In genomic region chr7:128403676-128404075, GRCh38 we compare ENCODE assay signal across 13 cellular contexts. TPM values are rescaled to one million over a fixed set of nuclear protein-coding genes. Genes with fewer than 3 reads are reported as not detected.
DNase-seq lines count a peak whose midpoint lies in the region; ATAC-seq, FAIRE-seq and TF ChIP-seq lines count a peak whose summit lies in the region.
"Had no signal": no experiment of that assay in that cellular context is flagged by ENCODE, and none has a peak within 500 bp of the region (broad histone marks: within the 10 kb centered on the region; RNA-seq: fewer than 3 reads in every experiment).

No MANE protein-coding gene starts in this region.

- no peak for TF ChIP-seq CTCF in DND-41 (IDR thresholded peaks at IDR 0.05; ENCODE audit: borderline replicate concordance, extremely low read depth, low read length, poor library complexity, severe bottlenecking)
- no peak for TF ChIP-seq CTCF in NB4 (IDR thresholded peaks at IDR 0.05; ENCODE audit: low read depth, low read length)
- TF ChIP-seq CTCF in K562 (IDR thresholded peaks at IDR 0.05 in 2 of 3, conservative IDR thresholded peaks at IDR 0.05 in 1 of 3; ENCODE audit: insufficient read depth in 2 of 3, low read depth in 1 of 3, low read length in 3 of 3), result no peak
- no peak for TF ChIP-seq CTCF in neural progenitor cell (IDR thresholded peaks at IDR 0.05)
- no peak for TF ChIP-seq CTCF in pancreas (IDR thresholded peaks at IDR 0.05)

- in situ Hi-C loops in K562 (cut with MboI), result no loop called here

- H3K79me2 ChIP-seq in DND-41 (ENCODE audit: insufficient read depth, low read length) (no peaks in the 10 kb centered on the region), K562 (ENCODE audit: control insufficient read depth, insufficient read depth, low read length) (peaks cover 23% of the 10 kb centered on the region), neural progenitor cell (ENCODE audit: low read depth) (no peaks in the 10 kb centered on the region)

- H3K4me1 ChIP-seq in DND-41 (ENCODE audit: insufficient read depth, low read length) (peaks cover 21% of the 10 kb centered on the region), K562 (replicated peaks in 1 of 2; ENCODE audit: control insufficient read depth in 2 of 2, insufficient read depth in 2 of 2, low read length in 2 of 2) (peaks cover 43 to 46% of the 10 kb centered on the region in 2 experiments), neural progenitor cell (peaks cover 28% of the 10 kb centered on the region), pancreas (peaks cover 0 to 6% (median 0%) of the 10 kb centered on the region in 3 donors)

- POLR2A ChIA-PET in K562 (lab: Yijun Ruan, JAX), result interaction anchor here (0.6 to 1.7 kb wide), 8 partner anchors 12 to 478 kb away, joined by 3 to 6 read pairs (median 4); no protein-coding TSS in a partner anchor

- intact Hi-C loops in K562 (cut with micrococcal nuclease) (no loop called here), pancreas (cut with DNase I) (no loop called here)

- no peak for DNase-seq in DND-41
- no peak for DNase-seq in NB4 (ENCODE audit: low read depth)
- DNase-seq in K562 (ENCODE audit: extremely low read depth in 1 of 4, low spot score in 3 of 4), result no peak
- no peak for DNase-seq in neural progenitor cell (ENCODE audit: low spot score)
- no peak for DNase-seq in COR-L47 (lab: John Stamatoyannopoulos, UW)
- DNase-seq in pancreas, result no peak
- DNase-seq: central memory CD4-positive, alpha-beta T cell; DMS53; erythroblast had no signal

- H3K36me3 ChIP-seq in DND-41 (ENCODE audit: insufficient read depth, low read length), result peaks cover 6% of the 10 kb centered on the region
- peaks cover 53% of the 10 kb centered on the region; the same call in 2 of the 3 replicates for H3K36me3 ChIP-seq in K562 (ENCODE audit: control insufficient read depth, insufficient read depth, low read length)
- H3K36me3 ChIP-seq in neural progenitor cell, result no peaks in the 10 kb centered on the region
- peaks cover 0 to 6% (median 0%) of the 10 kb centered on the region in 3 donors for H3K36me3 ChIP-seq in pancreas

- WGBS in K562 (ENCODE audit: insufficient coverage, low coverage, missing lambda C conversion rate), result 67% methylated on average over 5 of the region's 5 CpGs
- WGBS in pancreas, 2 donors, result 82 to 83% methylated on average over 5 of the region's 5 CpGs

- H3K9ac ChIP-seq in DND-41 (ENCODE audit: low read depth, low read length) (no peak overlapping the region), K562 (ENCODE audit: insufficient read depth in 1 of 2, low read depth in 2 of 2, low read length in 2 of 2) (peak overlapping the region; percentile 11 to 99; a peak in 2 of 4 replicates), neural progenitor cell (no peak overlapping the region)

- peaks cover 39% of the 10 kb centered on the region for H3K4me1 Mint-ChIP-seq in neural progenitor cell

- CTCF ChIA-PET in K562 (lab: Yijun Ruan, JAX; ENCODE audit: low intra/inter-chr PET ratio), result no interaction called here

- H3K27ac ChIP-seq in DND-41 (ENCODE audit: low read length) (no peak overlapping the region), K562 (ENCODE audit: extremely low read depth, low read depth, low read length) (no peak overlapping the region), neural progenitor cell (no peak overlapping the region), pancreas (no peak overlapping the region)

- H3K27ac Mint-ChIP-seq in neural progenitor cell, result peak overlapping the region; percentile 13
- H3K27ac Mint-ChIP-seq: memory B cell had no signal

- H3K27me3 ChIP-seq in DND-41 (ENCODE audit: insufficient read depth, low read length, poor library complexity) (peaks cover 23% of the 10 kb centered on the region), K562 (ENCODE audit: control insufficient read depth in 2 of 2, insufficient read depth in 2 of 2, low read length in 2 of 2) (no peaks in the 10 kb centered on the region), neural progenitor cell (peaks cover 64% of the 10 kb centered on the region), pancreas (no peaks in the 10 kb centered on the region)

- peak overlapping the region; percentile 84 for H3K4me3 Mint-ChIP-seq in neural progenitor cell

- H3K27me3 Mint-ChIP-seq in neural progenitor cell (ENCODE audit: insufficient read depth, low read depth), result peaks cover 26% of the 10 kb centered on the region
- H3K27me3 Mint-ChIP-seq: memory B cell had no signal

- H3K9me1 ChIP-seq in K562 (ENCODE audit: control insufficient read depth, insufficient read depth, low read length), result no peaks in the 10 kb centered on the region

- BruUV-seq in K562 (replicated peaks; lab: Mats Ljungman, UMichigan), result no TSS peak

- FAIRE-seq in K562 (lab: Jason Lieb, UNC), result no peak
- no peak for FAIRE-seq in pancreas (lab: Jason Lieb, UNC)
- FAIRE-seq: GM12892, RCC 7860 had no signal

- TF ChIP-seq EP300 in K562 (IDR thresholded peaks at IDR 0.05; ENCODE audit: low read length), result no peak

- H3K9me3 ChIP-seq in DND-41 (ENCODE audit: insufficient read depth, low read length, severe bottlenecking), result no peaks in the 10 kb centered on the region
- H3K9me3 ChIP-seq in K562 (replicated peaks; ENCODE audit: control insufficient read depth, insufficient read depth, low read depth, low read length), result no peaks in the 10 kb centered on the region
- H3K9me3 ChIP-seq in neural progenitor cell (ENCODE audit: low read depth), result no peaks in the 10 kb centered on the region
- H3K9me3 ChIP-seq in pancreas, result no peaks in the 10 kb centered on the region

- TF ChIP-seq RAD21 in K562 (CRISPR knock-in tag; conservative IDR thresholded peaks at IDR 0.05 in 1 of 2, IDR thresholded peaks at IDR 0.05 in 1 of 2), result no peak

- H3K4me3 ChIP-seq in DND-41 (ENCODE audit: low read depth in 1 of 2, low read length in 2 of 2) (no peak overlapping the region), NB4 (ENCODE audit: low read depth, low read length) (peak overlapping the region; percentile 87), K562 (peak overlapping the region; percentile 68; the same call in 1 of the 2 replicates), neural progenitor cell (no peak overlapping the region), pancreas (no peak overlapping the region)

- peaks cover 42% of the 10 kb centered on the region for H4K20me1 ChIP-seq in DND-41 (ENCODE audit: insufficient read depth, low read length)
- peaks cover under 1% of the 10 kb centered on the region; the same call in 1 of the 2 replicates for H4K20me1 ChIP-seq in K562 (replicated peaks; ENCODE audit: control insufficient read depth, insufficient read depth, low read length)
- peaks cover 23% of the 10 kb centered on the region for H4K20me1 ChIP-seq in neural progenitor cell (ENCODE audit: low read depth)

- TF ChIP-seq POLR2A in NB4 (IDR thresholded peaks at IDR 0.05; ENCODE audit: extremely low read depth, insufficient read length) (no peak), K562 (conservative IDR thresholded peaks at IDR 0.05) (no peak)

- H3K4me2 ChIP-seq in DND-41 (ENCODE audit: insufficient read depth, low read length) (peak overlapping the region; percentile 97; the same call in 1 of the 2 replicates), K562 (ENCODE audit: insufficient read depth, low read length) (peak overlapping the region; percentile 92), neural progenitor cell (no peak overlapping the region)

- peaks cover 4% of the 10 kb centered on the region for H3K36me3 Mint-ChIP-seq in neural progenitor cell

- H3F3A ChIP-seq in neural progenitor cell (ENCODE audit: low read depth), result peaks cover 31% of the 10 kb centered on the region

- ATAC-seq in DND-41 (ENCODE audit: insufficient read depth, low read depth), result no peak
- no peak for ATAC-seq in K562
- ATAC-seq in HG02798 (IDR thresholded peaks at IDR 0.05; ENCODE audit: poor library complexity, unreplicated experiment), result no peak
- ATAC-seq in pancreas, result no peak

- H3K9me3 Mint-ChIP-seq in neural progenitor cell, result no peaks in the 10 kb centered on the region
- H3K9me3 Mint-ChIP-seq: memory B cell had no signal

- H2AFZ ChIP-seq in DND-41 (ENCODE audit: low read depth, low read length), result no peak overlapping the region
- no peak overlapping the region for H2AFZ ChIP-seq in K562 (ENCODE audit: low read depth, low read length)
- H2AFZ ChIP-seq in neural progenitor cell (replicated peaks), result no peak overlapping the region

RNA-seq across cellular contexts. Expression of gene IMPDH1, which starts 6.1 kb away (rescaled TPM):
- 140 and 407 TPM in 2 replicates for total RNA-seq in K562 (2011; cell fraction: chromatin; rRNA removed; ENCODE audit: low replicate concordance)
- total RNA-seq in K562 (2011; cell fraction: nucleolus; rRNA removed), result 199 and 212 TPM in 2 replicates
- 141 and 147 TPM in 2 replicates for total RNA-seq in K562 (2011; cell fraction: nucleoplasm; rRNA removed)
- 86.8 and 118 TPM in 2 replicates for total RNA-seq in K562 (2014; rRNA removed)
- 29.0 and 42.9 TPM in 2 replicates for total RNA-seq in K562 (2014; rRNA removed; fragmentation: Illumina TruSeq; extraction: Trizol)
- total RNA-seq in K562 (2015; rRNA removed; fragmentation: Illumina TruSeq; extraction: Trizol), result 60.6 and 64.3 TPM in 2 replicates
- total RNA-seq in K562 (2021), result 118 TPM in 2 replicates
- polyA plus RNA-seq in K562 (2011; rRNA removed), result 54.9 and 72.4 TPM in 2 replicates
- polyA plus RNA-seq in K562 (2011; cell fraction: cytosol; rRNA removed), result 54.0 and 156 TPM in 2 replicates
- polyA plus RNA-seq in K562 (2011; cell fraction: nucleus; rRNA removed), result 208 and 316 TPM in 2 replicates
- 79.3 and 81.1 TPM in 2 replicates for polyA plus RNA-seq in K562 (2012)
- 59.8 and 76.3 TPM in 2 replicates for polyA plus RNA-seq in K562 (2014; fragmentation: Illumina TruSeq; extraction: Trizol)
- polyA plus RNA-seq in K562 (2014; fragmentation: Nextera tagmentation; extraction: Ambion mirVana), result 1 to 10 TPM in 1 of 2 experiments, under 1 TPM in 1; 0.80 to 2.1 TPM
- polyA plus RNA-seq in K562 (2014; rRNA removed), result 84.7 and 89.0 TPM in 2 replicates
- 24.1 and 78.3 TPM in 2 replicates for polyA minus RNA-seq in K562 (2011; rRNA and poly(A)+ RNA removed)
- 48.6 and 69.1 TPM in 2 replicates for polyA minus RNA-seq in K562 (2011; cell fraction: cytosol; rRNA and poly(A)+ RNA removed)
- polyA minus RNA-seq in K562 (2011; cell fraction: nucleus; rRNA and poly(A)+ RNA removed), result 81.0 and 88.0 TPM in 2 replicates
- total RNA-seq in neural progenitor cell (ENCODE audit: low replicate concordance), result 17.0 and 30.8 TPM in 2 replicates
- 10 to 100 TPM; 16.8 to 25.7 (median 19.8) TPM for total RNA-seq in pancreas
- polyA plus RNA-seq in pancreas, result 10 to 100 TPM; 18.3 to 26.0 TPM

RNA-seq across cellular contexts. Expression of gene PRRT4, which starts 42.2 kb away (rescaled TPM):
- 0.16 TPM in 1 of 2 replicates, not detected in the other for total RNA-seq in K562 (2011; cell fraction: chromatin; rRNA removed; ENCODE audit: low replicate concordance)
- total RNA-seq in K562 (2011; cell fraction: nucleolus; rRNA removed), result not detected in 2 replicates
- not detected in 2 replicates for total RNA-seq in K562 (2011; cell fraction: nucleoplasm; rRNA removed)
- total RNA-seq in K562 (2014; rRNA removed), result 0.04 TPM in 1 of 2 replicates, not detected in the other
- total RNA-seq in K562 (2014; rRNA removed; fragmentation: Illumina TruSeq; extraction: Trizol), result not detected in 2 replicates
- total RNA-seq in K562 (2015; rRNA removed; fragmentation: Illumina TruSeq; extraction: Trizol), result not detected in 2 replicates
- total RNA-seq in K562 (2021), result not detected in 2 replicates
- polyA plus RNA-seq in K562 (2011; rRNA removed), result 0.09 TPM in 1 of 2 replicates, not detected in the other
- polyA plus RNA-seq in K562 (2011; cell fraction: cytosol; rRNA removed), result 0.09 and 0.19 TPM in 2 replicates
- 0.24 and 0.48 TPM in 2 replicates for polyA plus RNA-seq in K562 (2011; cell fraction: nucleus; rRNA removed)
- not detected in 2 replicates for polyA plus RNA-seq in K562 (2012)
- polyA plus RNA-seq in K562 (2014; fragmentation: Illumina TruSeq; extraction: Trizol), result not detected in 2 replicates
- not detected for polyA plus RNA-seq in K562 (2014; fragmentation: Nextera tagmentation; extraction: Ambion mirVana)
- polyA plus RNA-seq in K562 (2014; rRNA removed), result not detected in 2 replicates
- polyA minus RNA-seq in K562 (2011; rRNA and poly(A)+ RNA removed), result not detected in 2 replicates
- polyA minus RNA-seq in K562 (2011; cell fraction: cytosol; rRNA and poly(A)+ RNA removed), result not detected in 2 replicates
- polyA minus RNA-seq in K562 (2011; cell fraction: nucleus; rRNA and poly(A)+ RNA removed), result not detected in 2 replicates
- total RNA-seq in neural progenitor cell (ENCODE audit: low replicate concordance), result 0.68 TPM in 1 of 2 replicates, not detected in the other
- under 1 TPM in 2 of 6 donors, not detected in 4; 0.31 to 0.75 TPM for total RNA-seq in pancreas
- under 1 TPM; 0.21 to 0.61 TPM for polyA plus RNA-seq in pancreas

RNA-seq across cellular contexts. Expression of gene HILPDA, which starts 52.0 kb away (rescaled TPM):
- total RNA-seq in K562 (2011; cell fraction: chromatin; rRNA removed; ENCODE audit: low replicate concordance), result 42.5 and 74.9 TPM in 2 replicates
- 69.3 and 79.4 TPM in 2 replicates for total RNA-seq in K562 (2011; cell fraction: nucleolus; rRNA removed)
- 70.7 and 78.6 TPM in 2 replicates for total RNA-seq in K562 (2011; cell fraction: nucleoplasm; rRNA removed)
- total RNA-seq in K562 (2014; rRNA removed) (8.3 and 14.2 TPM in 2 replicates), K562 (2014; rRNA removed; fragmentation: Illumina TruSeq; extraction: Trizol) (14.5 and 16.7 TPM in 2 replicates), K562 (2015; rRNA removed; fragmentation: Illumina TruSeq; extraction: Trizol) (23.0 and 23.5 TPM in 2 replicates), K562 (2021) (10.5 and 10.7 TPM in 2 replicates), neural progenitor cell (ENCODE audit: low replicate concordance) (53.9 and 70.1 TPM in 2 replicates), pancreas (1 to 10 TPM; 2.0 to 7.4 (median 4.2) TPM)
- polyA plus RNA-seq in K562 (2011; rRNA removed) (71.8 and 102 TPM in 2 replicates), K562 (2014; fragmentation: Illumina TruSeq; extraction: Trizol) (18.9 and 26.0 TPM in 2 replicates), K562 (2014; fragmentation: Nextera tagmentation; extraction: Ambion mirVana) (10 to 100 TPM; 28.6 to 40.5 TPM), K562 (2014; rRNA removed) (16.4 and 25.5 TPM in 2 replicates), pancreas (1 to 10 TPM; 5.4 to 6.7 TPM)
- polyA plus RNA-seq in K562 (2011; cell fraction: cytosol; rRNA removed), result 68.1 and 117 TPM in 2 replicates
- polyA plus RNA-seq in K562 (2011; cell fraction: nucleus; rRNA removed), result 37.3 and 64.2 TPM in 2 replicates
- polyA plus RNA-seq in K562 (2012), result 13.2 and 14.2 TPM in 2 replicates
- polyA minus RNA-seq in K562 (2011; rRNA and poly(A)+ RNA removed), result 29.9 and 51.9 TPM in 2 replicates
- polyA minus RNA-seq in K562 (2011; cell fraction: cytosol; rRNA and poly(A)+ RNA removed), result 11.6 and 15.9 TPM in 2 replicates
- 19.5 and 63.9 TPM in 2 replicates for polyA minus RNA-seq in K562 (2011; cell fraction: nucleus; rRNA and poly(A)+ RNA removed)

RNA-seq across cellular contexts. Expression of gene RBM28, which starts 60.0 kb away (rescaled TPM):
- 118 and 308 TPM in 2 replicates for total RNA-seq in K562 (2011; cell fraction: chromatin; rRNA removed; ENCODE audit: low replicate concordance)
- total RNA-seq in K562 (2011; cell fraction: nucleolus; rRNA removed), result 64.4 and 65.7 TPM in 2 replicates
- total RNA-seq in K562 (2011; cell fraction: nucleoplasm; rRNA removed), result 89.0 and 98.2 TPM in 2 replicates
- 123 and 127 TPM in 2 replicates for total RNA-seq in K562 (2014; rRNA removed)
- total RNA-seq in K562 (2014; rRNA removed; fragmentation: Illumina TruSeq; extraction: Trizol), result 138 and 165 TPM in 2 replicates
- 128 and 141 TPM in 2 replicates for total RNA-seq in K562 (2015; rRNA removed; fragmentation: Illumina TruSeq; extraction: Trizol)
- 146 and 157 TPM in 2 replicates for total RNA-seq in K562 (2021)
- 74.9 and 112 TPM in 2 replicates for polyA plus RNA-seq in K562 (2011; rRNA removed)
- 24.3 and 28.4 TPM in 2 replicates for polyA plus RNA-seq in K562 (2011; cell fraction: cytosol; rRNA removed)
- 226 and 227 TPM in 2 replicates for polyA plus RNA-seq in K562 (2011; cell fraction: nucleus; rRNA removed)
- polyA plus RNA-seq in K562 (2012), result 70.1 and 117 TPM in 2 replicates
- polyA plus RNA-seq in K562 (2014; fragmentation: Illumina TruSeq; extraction: Trizol), result 133 and 148 TPM in 2 replicates
- polyA plus RNA-seq in K562 (2014; fragmentation: Nextera tagmentation; extraction: Ambion mirVana), result 100 to 1,000 TPM in 1 of 2 experiments, 10 to 100 TPM in 1; 65.8 to 122 TPM
- polyA plus RNA-seq in K562 (2014; rRNA removed), result 139 and 213 TPM in 2 replicates
- 67.2 and 67.5 TPM in 2 replicates for polyA minus RNA-seq in K562 (2011; rRNA and poly(A)+ RNA removed)
- polyA minus RNA-seq in K562 (2011; cell fraction: cytosol; rRNA and poly(A)+ RNA removed), result 37.2 and 38.0 TPM in 2 replicates
- polyA minus RNA-seq in K562 (2011; cell fraction: nucleus; rRNA and poly(A)+ RNA removed), result 31.8 and 54.4 TPM in 2 replicates
- 33.4 and 33.5 TPM in 2 replicates for total RNA-seq in neural progenitor cell (ENCODE audit: low replicate concordance)
- 10 to 100 TPM; 10.9 to 18.8 (median 16.1) TPM for total RNA-seq in pancreas
- 10 to 100 TPM; 26.3 to 31.8 TPM for polyA plus RNA-seq in pancreas

Comparison
In these comparisons a context has a peak if more than half of its experiments do, and no peak if none do; other contexts are left out.
1. H3K4me3 ChIP-seq: peak in NB4 (single experiment) and K562 (single experiment); none in DND-41 (0 of 2), neural progenitor cell (single experiment) and pancreas (0 of 4).
2. H3K9ac ChIP-seq: peak in K562 (2 of 2); none in DND-41 (single experiment) and neural progenitor cell (single experiment).